6 cellular contexts compared by ENCODE assay signal in the genomic region with DNA sequence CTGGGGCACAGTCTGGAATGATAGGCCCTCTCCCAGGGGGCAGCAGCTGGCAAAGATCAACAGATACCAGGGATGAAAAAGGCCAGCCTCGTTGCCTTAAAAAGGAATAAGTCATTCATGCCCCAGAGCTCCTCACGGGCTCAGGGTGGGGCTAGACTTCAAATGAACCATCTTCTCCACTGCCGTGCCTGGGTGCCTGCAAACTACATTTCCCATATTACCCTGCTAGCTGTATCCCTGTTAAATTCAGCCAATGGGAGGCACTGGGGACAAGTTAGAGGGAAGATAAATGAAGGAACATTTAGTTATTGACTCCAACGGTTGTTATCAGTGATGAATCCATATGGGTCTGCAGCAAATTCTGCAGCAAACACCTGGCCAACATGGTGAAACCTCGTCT.
"Had no signal": no experiment of that assay in that cellular context is flagged by ENCODE, and none has a peak within 500 bp of the region (broad histone marks: within the 10 kb centered on the region; RNA-seq: fewer than 3 reads in every experiment).

No MANE protein-coding gene starts in this region.

- H3K4me2 ChIP-seq: KMS-11 had no signal

- H3K27ac ChIP-seq: KMS-11 had no signal

- H3K9ac ChIP-seq: KMS-11 had no signal

- DNase-seq: GOT3, H7, HCEC 1CT, IMR-90 had no signal

- ATAC-seq: K562 had no signal

- H3K4me3 ChIP-seq: K562 had no signal
